In genomic region chr19:34654796-34655195, GRCh38 we compare ENCODE assay signal across 27 cellular contexts.
"Had no signal": no experiment of that assay in that cellular context is flagged by ENCODE, and none has a peak within 500 bp of the region (broad histone marks: within the 10 kb centered on the region; RNA-seq: fewer than 3 reads in every experiment).

No MANE protein-coding gene starts in this region.

- H3K27ac ChIP-seq: epithelial cell of prostate, esophagus squamous epithelium, gastrocnemius medialis, heart right ventricle, left lung, lower lobe of right lung had no signal

- H3K4me1 ChIP-seq: esophagus squamous epithelium, heart right ventricle, left lung had no signal

- DNase-seq: cortex of kidney; effector CD8-positive, alpha-beta T cell; effector memory CD8-positive, alpha-beta T cell; endodermal cell; erythroblast; esophagus squamous epithelium; foreskin fibroblast; foreskin melanocyte; gastrocnemius medialis; glutamatergic neuron; head of caudate nucleus; heart right ventricle; hippocampal formation; left cardiac atrium; left lung; left ventricle myocardium superior; lower lobe of right lung; mammary epithelial cell; mesendoderm; midbrain; naive thymus-derived CD4-positive, alpha-beta T cell; natural killer cell had no signal

- H3K9me3 ChIP-seq: gastrocnemius medialis, lower lobe of right lung had no signal

- FAIRE-seq: endometrium, islet of Langerhans, keratinocyte had no signal

- H3K4me3 ChIP-seq: esophagus squamous epithelium, gastrocnemius medialis, heart right ventricle, left lung, lower lobe of right lung had no signal

- ATAC-seq: effector memory CD8-positive, alpha-beta T cell; esophagus mucosa; gastrocnemius medialis; heart right ventricle; left cardiac atrium; left lung; left ventricle myocardium superior; lower lobe of right lung; naive thymus-derived CD4-positive, alpha-beta T cell; natural killer cell had no signal
